ENCODE assay signal across 1 cellular context in the genomic region with DNA sequence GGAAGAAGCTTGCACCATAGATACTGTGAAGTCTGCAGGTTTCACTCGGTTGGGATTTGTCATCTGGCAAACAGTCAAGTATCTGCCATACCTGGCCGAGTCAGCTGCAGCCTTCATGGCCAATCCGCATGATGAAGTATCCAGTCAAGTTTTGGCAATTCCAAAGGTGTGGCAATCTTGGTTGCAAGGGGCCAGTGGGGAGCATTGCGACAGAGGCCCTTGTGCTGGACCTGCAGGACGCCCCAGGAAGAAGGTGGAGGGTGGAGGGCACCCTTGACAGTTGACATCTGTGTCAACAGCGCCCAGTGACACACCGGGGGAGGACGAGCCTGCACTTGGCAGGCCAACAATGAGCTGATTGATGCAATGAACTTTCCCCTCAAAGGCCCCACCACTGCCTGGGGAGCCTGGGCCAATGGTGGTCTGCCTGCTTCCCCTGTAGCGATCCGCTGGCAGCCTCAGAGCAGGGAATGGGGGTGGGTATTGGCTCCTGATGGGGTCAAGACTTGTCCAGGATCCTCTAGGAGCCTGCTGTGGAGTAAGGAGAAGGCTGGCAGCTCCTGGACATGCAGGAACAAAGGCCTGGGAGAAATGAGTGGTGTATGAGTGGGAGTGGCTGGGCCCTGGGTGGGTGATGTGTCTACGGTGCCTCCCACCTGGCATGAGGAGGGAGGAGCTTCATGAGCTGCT.
A peak's percentile ranks its signal among the peaks of the same experiment; 100 is the strongest.
TF ChIP-seq lines count a peak whose summit lies in the region.

No MANE protein-coding gene starts in this region.

TF ChIP-seq in HepG2, 621 proteins besides CTCF, POLR2A, EP300 and RAD21 (continued from another document and continues in another):
- TF ChIP-seq ZNF318 (CRISPR knock-in tag; IDR thresholded peaks at IDR 0.05) = 0 out of 2 replicates have a peak, but pooled peaks have one; percentile 73
- TF ChIP-seq, protein P1, sequence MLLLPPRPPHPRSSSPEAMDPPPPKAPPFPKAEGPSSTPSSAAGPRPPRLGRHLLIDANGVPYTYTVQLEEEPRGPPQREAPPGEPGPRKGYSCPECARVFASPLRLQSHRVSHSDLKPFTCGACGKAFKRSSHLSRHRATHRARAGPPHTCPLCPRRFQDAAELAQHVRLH (CRISPR knock-in tag; IDR thresholded peaks at IDR 0.05; ENCODE audit: borderline replicate concordance, low read depth) = peak; percentile 83; the same call in 1 of the 2 replicates
- peak; percentile 90 for TF ChIP-seq RCOR2 (CRISPR knock-in tag; IDR thresholded peaks at IDR 0.05)
- TF ChIP-seq GLI4 (CRISPR knock-in tag; IDR thresholded peaks at IDR 0.05; ENCODE audit: borderline replicate concordance) = no peak
- TF ChIP-seq MXI1 (IDR thresholded peaks at IDR 0.05; ENCODE audit: borderline replicate concordance, low read depth, low read length) = peak; percentile 57; the same call in 1 of the 3 replicates
- TF ChIP-seq ZBED4 (CRISPR knock-in tag; IDR thresholded peaks at IDR 0.05; ENCODE audit: borderline replicate concordance) = no peak
- 0 out of 2 replicates have a peak, but pooled peaks have one; percentile 21 for TF ChIP-seq ARID3A (IDR thresholded peaks at IDR 0.05; ENCODE audit: low read depth, low read length)
- TF ChIP-seq ZNF839 (CRISPR knock-in tag; IDR thresholded peaks at IDR 0.05; ENCODE audit: borderline replicate concordance) = no peak
- TF ChIP-seq, protein P2, sequence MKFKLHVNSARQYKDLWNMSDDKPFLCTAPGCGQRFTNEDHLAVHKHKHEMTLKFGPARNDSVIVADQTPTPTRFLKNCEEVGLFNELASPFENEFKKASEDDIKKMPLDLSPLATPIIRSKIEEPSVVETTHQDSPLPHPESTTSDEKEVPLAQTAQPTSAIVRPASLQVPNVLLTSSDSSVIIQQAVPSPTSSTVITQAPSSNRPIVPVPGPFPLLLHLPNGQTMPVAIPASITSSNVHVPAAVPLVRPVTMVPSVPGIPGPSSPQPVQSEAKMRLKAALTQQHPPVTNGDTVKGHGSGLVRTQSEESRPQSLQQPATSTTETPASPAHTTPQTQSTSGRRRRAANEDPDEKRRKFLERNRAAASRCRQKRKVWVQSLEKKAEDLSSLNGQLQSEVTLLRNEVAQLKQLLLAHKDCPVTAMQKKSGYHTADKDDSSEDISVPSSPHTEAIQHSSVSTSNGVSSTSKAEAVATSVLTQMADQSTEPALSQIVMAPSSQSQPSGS (CRISPR knock-in tag; IDR thresholded peaks at IDR 0.05) = peak; percentile 97
- TF ChIP-seq, protein P3, sequence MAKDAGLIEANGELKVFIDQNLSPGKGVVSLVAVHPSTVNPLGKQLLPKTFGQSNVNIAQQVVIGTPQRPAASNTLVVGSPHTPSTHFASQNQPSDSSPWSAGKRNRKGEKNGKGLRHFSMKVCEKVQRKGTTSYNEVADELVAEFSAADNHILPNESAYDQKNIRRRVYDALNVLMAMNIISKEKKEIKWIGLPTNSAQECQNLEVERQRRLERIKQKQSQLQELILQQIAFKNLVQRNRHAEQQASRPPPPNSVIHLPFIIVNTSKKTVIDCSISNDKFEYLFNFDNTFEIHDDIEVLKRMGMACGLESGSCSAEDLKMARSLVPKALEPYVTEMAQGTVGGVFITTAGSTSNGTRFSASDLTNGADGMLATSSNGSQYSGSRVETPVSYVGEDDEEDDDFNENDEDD (CRISPR knock-in tag; IDR thresholded peaks at IDR 0.05; ENCODE audit: borderline replicate concordance) = no peak; the same call in 1 of the 2 replicates
- TF ChIP-seq LRRFIP1 (CRISPR knock-in tag; conservative IDR thresholded peaks at IDR 0.05) = no peak
- TF ChIP-seq, protein P4, sequence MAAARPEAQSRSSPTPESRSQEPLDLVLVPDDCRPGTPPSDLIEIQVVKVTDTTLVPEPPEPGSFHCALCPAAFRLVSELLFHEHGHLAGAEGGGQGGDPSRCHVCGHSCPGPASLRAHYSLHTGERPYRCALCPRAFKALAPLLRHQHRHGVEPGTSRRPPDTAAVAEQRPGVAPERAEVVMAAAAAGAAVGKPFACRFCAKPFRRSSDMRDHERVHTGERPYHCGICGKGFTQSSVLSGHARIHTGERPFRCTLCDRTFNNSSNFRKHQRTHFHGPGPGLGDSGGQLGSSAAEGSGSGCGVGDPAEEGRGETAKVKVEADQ (CRISPR knock-in tag; IDR thresholded peaks at IDR 0.05; ENCODE audit: borderline replicate concordance) = peak; percentile 67; the same call in 1 of the 2 replicates
- TF ChIP-seq NCOA1 (CRISPR knock-in tag; IDR thresholded peaks at IDR 0.05) = peak; percentile 57
- TF ChIP-seq SKIL (CRISPR knock-in tag; IDR thresholded peaks at IDR 0.05; ENCODE audit: borderline replicate concordance) = peak; percentile 90
- no peak for TF ChIP-seq ZNF10 (CRISPR knock-in tag; IDR thresholded peaks at IDR 0.05; ENCODE audit: borderline replicate concordance, low read depth)
- no peak for TF ChIP-seq ZNF33A (CRISPR knock-in tag; IDR thresholded peaks at IDR 0.05; ENCODE audit: borderline replicate concordance)
- TF ChIP-seq GABPB1 (CRISPR knock-in tag; IDR thresholded peaks at IDR 0.05) = peak; percentile 76
- peak; percentile 81; the same call in 1 of the 2 replicates for TF ChIP-seq ZNF749 (CRISPR knock-in tag; IDR thresholded peaks at IDR 0.05; ENCODE audit: borderline replicate concordance)
- no peak for TF ChIP-seq GPN1 (CRISPR knock-in tag; IDR thresholded peaks at IDR 0.05; ENCODE audit: borderline replicate concordance)
